ENCODE assay signal across 8 cellular contexts in the genomic region with DNA sequence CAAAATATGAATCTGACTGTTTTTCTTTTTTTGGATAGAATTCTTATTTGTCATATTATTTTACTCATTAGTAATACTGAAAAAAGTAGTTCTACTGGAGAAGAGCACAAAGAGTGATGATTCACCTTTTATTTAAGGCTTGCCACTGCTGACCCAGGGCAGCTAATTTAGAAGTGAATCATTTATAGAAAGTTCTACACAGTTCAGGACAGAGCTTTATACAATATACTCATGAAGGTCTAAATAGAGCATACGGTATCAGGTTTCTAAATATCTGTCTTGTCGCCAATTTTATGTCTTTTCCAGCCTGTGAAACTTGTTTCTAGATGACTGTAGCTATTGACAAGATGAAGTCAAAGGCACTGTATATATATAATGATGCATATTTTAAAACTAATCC. TPM values are rescaled to one million over a fixed set of nuclear protein-coding genes. Genes with fewer than 3 reads are reported as not detected.
A peak's percentile ranks its signal among the peaks of the same experiment; 100 is the strongest.
DNase-seq lines count a peak whose midpoint lies in the region; ATAC-seq lines count a peak whose summit lies in the region.

No MANE protein-coding gene starts in this region.

- no peaks in the 10 kb centered on the region for H3K36me3 ChIP-seq in CD4-positive, alpha-beta memory T cell (ENCODE audit: insufficient read depth, low read length)

- H3K4me3 ChIP-seq in CD4-positive, alpha-beta memory T cell (ENCODE audit: low read length in 2 of 2): no peak overlapping the region

- H3K9me3 Mint-ChIP-seq in CD4-positive, alpha-beta memory T cell: no peaks in the 10 kb centered on the region

- H3K27ac ChIP-seq in CD4-positive, alpha-beta memory T cell (ENCODE audit: low read depth, low read length): no peak overlapping the region

- no peaks in the 10 kb centered on the region for H3K36me3 Mint-ChIP-seq in CD4-positive, alpha-beta memory T cell

- H3K4me1 ChIP-seq in CD4-positive, alpha-beta memory T cell (ENCODE audit: insufficient read depth, low read length): no peaks in the 10 kb centered on the region

- POLR2A ChIA-PET in CD4-positive, alpha-beta memory T cell (lab: Charles Lee; ENCODE audit: partially characterized antibody): no interaction called here

- CTCF ChIA-PET in CD4-positive, alpha-beta memory T cell (lab: Charles Lee; ENCODE audit: partially characterized antibody): no interaction called here

- H3K27me3 Mint-ChIP-seq in CD4-positive, alpha-beta memory T cell: peaks cover 6 to 16% of the 10 kb centered on the region in 2 donors

- DNase-seq in GM03348 (ENCODE audit: low spot score) (peak; percentile 63), amniotic epithelial cell (ENCODE audit: low read depth) (peak; percentile 73), left lobe of liver (ENCODE audit: low spot score) (no peak), activated gamma-delta T cell treated with Interleukin-2 at 50 U/mL for 16 hours (no peak)
- DNase-seq in CD4-positive, alpha-beta memory T cell: no peak
- no peak for DNase-seq in stimulated activated naive CD4-positive, alpha-beta T cell (lab: John Stamatoyannopoulos, UW)

- no peaks in the 10 kb centered on the region for H3K4me1 Mint-ChIP-seq in CD4-positive, alpha-beta memory T cell

- peak; percentile 66 for ATAC-seq in HG02642 (IDR thresholded peaks at IDR 0.05; ENCODE audit: poor library complexity, unreplicated experiment)
- ATAC-seq in left lobe of liver: peak; percentile 84
- ATAC-seq in GM19467 (IDR thresholded peaks at IDR 0.05; ENCODE audit: unreplicated experiment): no peak

- H3K4me3 Mint-ChIP-seq in CD4-positive, alpha-beta memory T cell: no peak overlapping the region

- H3K9me3 ChIP-seq in CD4-positive, alpha-beta memory T cell (ENCODE audit: control insufficient read depth in 1 of 2, low read length in 2 of 2): no peaks in the 10 kb centered on the region

- H3K27ac Mint-ChIP-seq in CD4-positive, alpha-beta memory T cell: no peak overlapping the region

- intact Hi-C loops in CD4-positive, alpha-beta memory T cell (cut with micrococcal nuclease): no loop called here

- no peaks in the 10 kb centered on the region for H3K27me3 ChIP-seq in CD4-positive, alpha-beta memory T cell (ENCODE audit: insufficient read depth, low read length)

RNA-seq across cellular contexts. Expression of gene GIPC2, which starts 25.0 kb away (rescaled TPM):
- 9.0 TPM for total RNA-seq in left lobe of liver
- under 1 TPM; 0.28 to 0.52 TPM for total RNA-seq in CD4-positive, alpha-beta memory T cell
- under 1 TPM; 0.13 to 0.33 TPM for polyA plus RNA-seq in CD4-positive, alpha-beta memory T cell

Comparison
In these comparisons a context has a peak if more than half of its experiments do, and no peak if none do; other contexts are left out.
1. DNase-seq: peak in GM03348 (single experiment) and amniotic epithelial cell (single experiment); none in left lobe of liver (single experiment), CD4-positive, alpha-beta memory T cell (0 of 5), activated gamma-delta T cell treated with Interleukin-2 at 50 U/mL for 16 hours (single experiment) and stimulated activated naive CD4-positive, alpha-beta T cell (0 of 6).